In genomic region chr11:36469881-36470802, GRCh38 we compare ENCODE assay signal across 10 cellular contexts. TPM values are rescaled to one million over a fixed set of nuclear protein-coding genes. Genes with fewer than 3 reads are reported as not detected.
A peak's percentile ranks its signal among the peaks of the same experiment; 100 is the strongest.
DNase-seq lines count a peak whose midpoint lies in the region; ATAC-seq and TF ChIP-seq lines count a peak whose summit lies in the region.
"Had no signal": no experiment of that assay in that cellular context is flagged by ENCODE, and none has a peak within 500 bp of the region (broad histone marks: within the 10 kb centered on the region; RNA-seq: fewer than 3 reads in every experiment).

No MANE protein-coding gene starts in this region.

- H3K4me1 ChIP-seq in HCT116 (ENCODE audit: control insufficient read depth in 1 of 2, insufficient read depth in 2 of 2, low read length in 2 of 2) (no peaks in the 10 kb centered on the region; a peak in 1 of 4 replicates), SJCRH30 (peaks cover 43% of the 10 kb centered on the region)

- no peaks in the 10 kb centered on the region for H4K20me1 ChIP-seq in HCT116 (ENCODE audit: insufficient read depth)

- no peak overlapping the region for H3K4me3 Mint-ChIP-seq in immature natural killer cell
- no peak overlapping the region for H3K4me3 Mint-ChIP-seq in stimulated activated effector memory CD8-positive, alpha-beta T cell treated with anti-CD3 and anti-CD28 coated beads, Interleukin-12 subunit alpha, Interleukin-12 subunit beta, amount 100 ng/mL, for 72 hours
- H3K4me3 Mint-ChIP-seq: T-helper 1 cell treated with Interleukin-12 subunit alpha and Interleukin-12 subunit beta and Interleukin-4 antibody, amounts not matched to agents 30 μg/mL and 1 μg/mL, for 36 hours had no signal

- no peak for TF ChIP-seq CTCF in HCT116 (IDR thresholded peaks at IDR 0.05 in 2 of 3, conservative IDR thresholded peaks at IDR 0.05 in 1 of 3; ENCODE audit: borderline replicate concordance in 1 of 3, insufficient read depth in 1 of 3, low read depth in 2 of 3, low read length in 2 of 3)

- intact Hi-C loops in HCT116 (cut with micrococcal nuclease) = loop anchor here (10.0 kb wide), 1 partner anchor 975 kb away; no protein-coding TSS in a partner anchor

- H3K9me3 ChIP-seq in HCT116 (ENCODE audit: control insufficient read depth in 1 of 2, insufficient read depth in 1 of 2, low read depth in 1 of 2, low read length in 2 of 2) (no peaks in the 10 kb centered on the region), SJCRH30 (replicated peaks) (no peaks in the 10 kb centered on the region)

- H3K36me3 Mint-ChIP-seq in immature natural killer cell = peaks cover 7 to 29% (median 17%) of the 10 kb centered on the region in 3 donors
- H3K36me3 Mint-ChIP-seq in stimulated activated effector memory CD8-positive, alpha-beta T cell treated with anti-CD3 and anti-CD28 coated beads, Interleukin-12 subunit alpha, Interleukin-12 subunit beta, amount 100 ng/mL, for 72 hours = peaks cover 29% of the 10 kb centered on the region

- no peak overlapping the region for H3K4me2 ChIP-seq in HCT116 (ENCODE audit: low read length)

- H3K36me3 ChIP-seq in HCT116 (ENCODE audit: control insufficient read depth in 1 of 2, insufficient read depth in 2 of 2, low read length in 2 of 2) (no peaks in the 10 kb centered on the region), SJCRH30 (no peaks in the 10 kb centered on the region)

- no peaks in the 10 kb centered on the region for H3K9me2 ChIP-seq in HCT116 (ENCODE audit: insufficient read depth)

- TF ChIP-seq RAD21 in HCT116 (IDR thresholded peaks at IDR 0.05; ENCODE audit: low read depth) = no peak

- DNase-seq in HCT116 (ENCODE audit: low read depth, low spot score) (no peak), SJCRH30 (peak; percentile 43 to 66), immature natural killer cell (no peak), NCI-H524 (lab: John Stamatoyannopoulos, UW) (no peak), NCI-H446 treated with DMSO at 0.1 percent for 48 hours (lab: John Stamatoyannopoulos, UW) (no peak)
- peak in 1 of 2 donors; percentile 32 for DNase-seq in stimulated activated effector memory CD8-positive, alpha-beta T cell treated with anti-CD3 and anti-CD28 coated beads, Interleukin-12 subunit alpha, Interleukin-12 subunit beta, amount 100 ng/mL, for 72 hours (ENCODE audit: low spot score in 2 of 2)
- DNase-seq: activated naive CD4-positive, alpha-beta T cell treated with anti-CD3 and anti-CD28 coated beads, Interleukin-2, amount 50 U/mL, for 16 hours; glutamatergic neuron had no signal

- no peaks in the 10 kb centered on the region for H3K79me2 ChIP-seq in HCT116 (ENCODE audit: insufficient read depth, low read length)

- H3K4me3 ChIP-seq in HCT116 (replicated peaks in 1 of 2; ENCODE audit: low read depth in 1 of 2, low read length in 2 of 2) (no peak overlapping the region), SJCRH30 (no peak overlapping the region)

- no peak overlapping the region for H2AFZ ChIP-seq in HCT116 (ENCODE audit: low read depth, low read length, poor library complexity, severe bottlenecking)

- TF ChIP-seq POLR2A in HCT116 (IDR thresholded peaks at IDR 0.05; ENCODE audit: borderline replicate concordance, extremely low read depth, insufficient read depth, insufficient read length) = no peak

- CTCF ChIA-PET in HCT116 (lab: Charles Lee) = interaction anchor here (2.7 kb wide), 1 partner anchor 23 kb away, joined by 9 read pairs; no protein-coding TSS in a partner anchor

- POLR2A ChIA-PET in HCT116 (lab: Charles Lee) = no interaction called here

- peaks cover 7 to 13% (median 11%) of the 10 kb centered on the region in 3 donors for H3K27me3 Mint-ChIP-seq in immature natural killer cell (ENCODE audit: low read depth in 3 of 3)

- H3K27me3 ChIP-seq in HCT116 (ENCODE audit: insufficient read depth, low read length) (peaks cover 16% of the 10 kb centered on the region; the same call in 1 of the 2 replicates), SJCRH30 (no peaks in the 10 kb centered on the region)

- ATAC-seq in HCT116 = peak; percentile 58; the same call in 1 of the 2 replicates
- no peak for ATAC-seq in stimulated activated effector memory CD8-positive, alpha-beta T cell treated with anti-CD3 and anti-CD28 coated beads, Interleukin-12 subunit alpha, Interleukin-12 subunit beta, amount 100 ng/mL, for 72 hours
- ATAC-seq in HG02759 (IDR thresholded peaks at IDR 0.05; ENCODE audit: unreplicated experiment) = no peak

- peak overlapping the region; percentile 35 to 88 (median 76) for H3K27ac Mint-ChIP-seq in immature natural killer cell
- peak overlapping the region; percentile 38 for H3K27ac Mint-ChIP-seq in stimulated activated effector memory CD8-positive, alpha-beta T cell treated with anti-CD3 and anti-CD28 coated beads, Interleukin-12 subunit alpha, Interleukin-12 subunit beta, amount 100 ng/mL, for 72 hours
- H3K27ac Mint-ChIP-seq: T-helper 1 cell treated with Interleukin-12 subunit alpha and Interleukin-12 subunit beta and Interleukin-4 antibody, amounts not matched to agents 30 μg/mL and 1 μg/mL, for 36 hours had no signal

- no peak overlapping the region for H3K27ac ChIP-seq in HCT116 (ENCODE audit: low read depth, low read length)
- H3K27ac ChIP-seq in SJCRH30 = peak overlapping the region; percentile 44

- peaks cover 46 to 91% of the 10 kb centered on the region in 2 donors for H3K4me1 Mint-ChIP-seq in immature natural killer cell
- H3K4me1 Mint-ChIP-seq in stimulated activated effector memory CD8-positive, alpha-beta T cell treated with anti-CD3 and anti-CD28 coated beads, Interleukin-12 subunit alpha, Interleukin-12 subunit beta, amount 100 ng/mL, for 72 hours = peaks cover 29% of the 10 kb centered on the region

- RAD21 ChIA-PET in HCT116 (lab: Charles Lee; ENCODE audit: low non-redundant PET in 1 of 2, low total read pairs in 2 of 2, uncharacterized antibody in 2 of 2, unreplicated experiment in 2 of 2) = no interaction called here

- H3K9me3 Mint-ChIP-seq in immature natural killer cell = peaks cover 0 to 1% (median 0%) of the 10 kb centered on the region in 6 donors
- no peaks in the 10 kb centered on the region for H3K9me3 Mint-ChIP-seq in stimulated activated effector memory CD8-positive, alpha-beta T cell treated with anti-CD3 and anti-CD28 coated beads, Interleukin-12 subunit alpha, Interleukin-12 subunit beta, amount 100 ng/mL, for 72 hours
- H3K9me3 Mint-ChIP-seq: T-helper 1 cell treated with Interleukin-12 subunit alpha and Interleukin-12 subunit beta and Interleukin-4 antibody, amounts not matched to agents 30 μg/mL and 1 μg/mL, for 36 hours had no signal

- no TSS peak for BruUV-seq in HCT116 (replicated peaks; lab: Mats Ljungman, UMichigan)

- no peak overlapping the region for H3K9ac ChIP-seq in HCT116 (ENCODE audit: low read length)

TF ChIP-seq in HCT116, 20 proteins besides CTCF, POLR2A, EP300 and RAD21:
- TF ChIP-seq TCF7L2 (IDR thresholded peaks at IDR 0.05; ENCODE audit: borderline replicate concordance, extremely low read depth, insufficient read depth, insufficient read length) (no peak), ATF3 (IDR thresholded peaks at IDR 0.05) (no peak), ELF1 (IDR thresholded peaks at IDR 0.05; ENCODE audit: borderline replicate concordance, low read depth) (no peak), CBX3 (IDR thresholded peaks at IDR 0.05; ENCODE audit: low read depth) (no peak), JUND (IDR thresholded peaks at IDR 0.05) (no peak), POLR2AphosphoS5 (IDR thresholded peaks at IDR 0.05; ENCODE audit: low read depth, low read length) (no peak), FOSL1 (IDR thresholded peaks at IDR 0.05; ENCODE audit: low read depth) (no peak), YY1 (IDR thresholded peaks at IDR 0.05; ENCODE audit: extremely low read depth, insufficient replicate concordance, low read depth, low read length) (no peak), REST (IDR thresholded peaks at IDR 0.05; ENCODE audit: low read depth) (no peak), SIN3A (IDR thresholded peaks at IDR 0.05; ENCODE audit: low read depth) (no peak)
- TF ChIP-seq, protein P1, sequence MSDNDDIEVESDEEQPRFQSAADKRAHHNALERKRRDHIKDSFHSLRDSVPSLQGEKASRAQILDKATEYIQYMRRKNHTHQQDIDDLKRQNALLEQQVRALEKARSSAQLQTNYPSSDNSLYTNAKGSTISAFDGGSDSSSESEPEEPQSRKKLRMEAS (IDR thresholded peaks at IDR 0.05) = no peak
TF ChIP-seq in HCT116: peak in this region for 0.

RNA-seq across cellular contexts. Expression of gene TRAF6, which starts 39.9 kb away (rescaled TPM):
- total RNA-seq in HCT116 (2021; ENCODE audit: unreplicated experiment) = 9.3 TPM
- polyA plus RNA-seq in HCT116 (2012) = 4.5 and 4.6 TPM in 2 replicates
- total RNA-seq in SJCRH30 (2014; rRNA removed; shearing (Covaris generic)) = 10.4 and 12.3 TPM in 2 replicates
- polyA plus RNA-seq in immature natural killer cell = 10 to 100 TPM; 11.3 to 20.0 (median 13.1) TPM

Comparison
In these comparisons a context has a peak if more than half of its experiments do, and no peak if none do; other contexts are left out.
1. DNase-seq: peak in SJCRH30 (2 of 2); none in HCT116 (single experiment), immature natural killer cell (0 of 3), NCI-H524 (0 of 2) and NCI-H446 treated with DMSO at 0.1 percent for 48 hours (single experiment).